8 cellular contexts compared by ENCODE assay signal in the genomic region with DNA sequence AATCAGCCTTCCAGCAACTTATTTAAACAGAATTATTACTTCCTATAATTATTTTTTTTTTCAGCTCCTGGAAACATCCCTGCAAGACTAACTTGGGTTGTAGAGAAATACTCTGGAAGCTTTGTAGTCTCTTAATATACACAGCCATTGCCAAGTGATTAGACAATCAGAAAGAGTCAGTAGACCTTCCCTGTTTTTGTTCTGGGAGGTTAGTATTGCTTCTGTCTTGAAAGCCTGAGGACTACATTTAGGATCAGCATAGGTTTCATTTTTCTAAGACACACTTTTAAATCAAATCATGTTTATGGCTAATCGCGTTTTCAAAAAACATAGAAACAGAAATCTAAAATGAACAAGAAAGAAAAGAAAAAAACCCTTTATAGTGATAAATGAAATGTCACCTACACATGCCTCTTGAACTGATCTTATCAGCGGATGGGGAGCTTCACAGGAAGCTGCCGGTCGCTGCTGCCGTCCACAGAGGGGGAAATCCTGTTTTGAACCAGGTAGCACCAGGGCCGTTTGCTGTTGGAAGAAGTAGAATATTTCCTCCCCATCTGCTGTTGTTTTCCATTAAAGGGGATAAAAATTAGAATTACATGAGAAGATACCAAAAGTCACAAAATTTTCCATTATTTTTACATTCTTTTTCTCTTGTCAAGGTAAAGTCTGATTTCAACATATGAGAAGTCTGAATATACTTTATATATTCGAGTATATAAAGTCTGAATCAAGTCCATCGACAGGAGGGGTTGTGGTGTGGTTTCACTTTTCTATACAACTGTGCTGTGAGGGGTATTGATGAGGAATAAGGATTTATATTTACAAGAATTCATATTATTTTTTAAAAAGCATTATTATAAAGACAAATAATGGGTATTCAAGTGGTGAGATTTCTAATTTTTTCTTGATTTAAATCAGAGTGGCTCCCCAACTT.
DNase-seq lines count a peak whose midpoint lies in the region; ATAC-seq and TF ChIP-seq lines count a peak whose summit lies in the region.

No MANE protein-coding gene starts in this region.

- H3K4me3 Mint-ChIP-seq in immature natural killer cell, result peak overlapping the region; percentile 80 to 90 (median 86)

- ATAC-seq in GM19351 (IDR thresholded peaks at IDR 0.05; ENCODE audit: unreplicated experiment), result no peak
- ATAC-seq in HG03469 (IDR thresholded peaks at IDR 0.05; ENCODE audit: unreplicated experiment), result no peak

- no peak for TF ChIP-seq CTCF in GM13976 (IDR thresholded peaks at IDR 0.05; ENCODE audit: borderline replicate concordance, control extremely low read depth, extremely low read depth, insufficient read depth, missing control alignments)

- in situ Hi-C loops in GM13976 (cut with MboI; ENCODE audit: low sequenced_read_pairs, unreplicated experiment), result no loop called here

- H3K4me1 Mint-ChIP-seq in immature natural killer cell, result peaks cover 60 to 85% of the 10 kb centered on the region in 2 donors

- no peaks in the 10 kb centered on the region for H3K9me3 Mint-ChIP-seq in immature natural killer cell

- peak overlapping the region; percentile 73 to 96 (median 89) for H3K27ac Mint-ChIP-seq in immature natural killer cell

- DNase-seq in OCI-M1 (lab: John Stamatoyannopoulos, UW), result peak; percentile 29
- peak; percentile 35 to 38 for DNase-seq in activated CD8-positive, alpha-beta memory T cell treated with anti-CD3 and anti-CD28 coated beads for 4 hours (ENCODE audit: low read depth in 2 of 2)
- DNase-seq in immature natural killer cell, result peak; percentile 58 to 68 (median 67)
- DNase-seq in stimulated activated CD8-positive, alpha-beta memory T cell treated with anti-CD3 and anti-CD28 coated beads, Interleukin-2, amount 100 ng/mL, for 48 hours (ENCODE audit: low read depth in 2 of 2), result peak; percentile 19 to 38
- DNase-seq in NCI-H345 treated with DMSO at 0.1 percent for 48 hours (lab: John Stamatoyannopoulos, UW; ENCODE audit: unreplicated experiment), result no peak
- DNase-seq in GM13976 (ENCODE audit: low spot score), result no peak

- H3K36me3 Mint-ChIP-seq in immature natural killer cell, result peaks cover 0 to 7% (median 4%) of the 10 kb centered on the region in 3 donors

- H3K27me3 Mint-ChIP-seq in immature natural killer cell (ENCODE audit: low read depth in 3 of 3), result no peaks in the 10 kb centered on the region

Comparison
In these comparisons a context has a peak if more than half of its experiments do, and no peak if none do; other contexts are left out.
1. DNase-seq: peak in OCI-M1 (single experiment), activated CD8-positive, alpha-beta memory T cell treated with anti-CD3 and anti-CD28 coated beads for 4 hours (2 of 2), immature natural killer cell (3 of 3) and stimulated activated CD8-positive, alpha-beta memory T cell treated with anti-CD3 and anti-CD28 coated beads, Interleukin-2, amount 100 ng/mL, for 48 hours (2 of 2); none in NCI-H345 treated with DMSO at 0.1 percent for 48 hours (single experiment) and GM13976 (single experiment).